ENCODE assay signal across 10 cellular contexts in genomic region chr10:112689327-112689726, GRCh38.
DNase-seq lines count a peak whose midpoint lies in the region; ATAC-seq and TF ChIP-seq lines count a peak whose summit lies in the region.
"Had no signal": no experiment of that assay in that cellular context is flagged by ENCODE, and none has a peak within 500 bp of the region (broad histone marks: within the 10 kb centered on the region; RNA-seq: fewer than 3 reads in every experiment).

No MANE protein-coding gene starts in this region.

- H3K9me3 Mint-ChIP-seq in activated CD8-positive, alpha-beta T cell treated with anti-CD3 and anti-CD28 coated beads for 36 hours = no peaks in the 10 kb centered on the region
- H3K9me3 Mint-ChIP-seq in activated CD8-positive, alpha-beta T cell treated with anti-CD3 and anti-CD28 coated beads, Interleukin-2, amount 10 ng/mL, durations not matched to agents 7 days and 5 days (ENCODE audit: insufficient read depth) = no peaks in the 10 kb centered on the region
- H3K9me3 Mint-ChIP-seq: CD4-positive, alpha-beta memory T cell had no signal

- no peaks in the 10 kb centered on the region for H3K27me3 Mint-ChIP-seq in activated CD8-positive, alpha-beta T cell treated with anti-CD3 and anti-CD28 coated beads for 36 hours
- no peaks in the 10 kb centered on the region for H3K27me3 Mint-ChIP-seq in activated CD8-positive, alpha-beta T cell treated with anti-CD3 and anti-CD28 coated beads, Interleukin-2, amount 10 ng/mL, durations not matched to agents 7 days and 5 days (ENCODE audit: low read depth)
- H3K27me3 Mint-ChIP-seq: CD4-positive, alpha-beta memory T cell had no signal

- H3K9me2 ChIP-seq in MM.1S (replicated peaks; ENCODE audit: insufficient read depth, low read length) = no peaks in the 10 kb centered on the region

- DNase-seq in activated CD8-positive, alpha-beta T cell treated with anti-CD3 and anti-CD28 coated beads for 36 hours = peak; percentile 14
- DNase-seq in activated CD8-positive, alpha-beta T cell treated with anti-CD3 and anti-CD28 coated beads, Interleukin-2, amount 10 ng/mL, durations not matched to agents 7 days and 5 days = no peak
- DNase-seq in SJCRH30 (peak; percentile 45 to 64), heart right ventricle (peak; percentile 15 to 25), transverse colon (peak; percentile 23), NCI-H2029 treated with DMSO at 0.1 percent for 48 hours (lab: John Stamatoyannopoulos, UW) (no peak), MM.1S (no peak)
- DNase-seq: CD4-positive, alpha-beta memory T cell; stimulated activated CD4-positive, alpha-beta T cell treated with anti-CD3 and anti-CD28 coated beads, Interleukin-2, amount 100 ng/mL, for 24 hours had no signal

- H3K9ac ChIP-seq in MM.1S (ENCODE audit: low read length) = no peak overlapping the region

- no peaks in the 10 kb centered on the region for H4K20me1 ChIP-seq in MM.1S (ENCODE audit: insufficient read depth, low read length)

- no peaks in the 10 kb centered on the region for H3F3A ChIP-seq in MM.1S (ENCODE audit: insufficient read depth, low read length)

- H3K79me2 ChIP-seq in MM.1S (ENCODE audit: low read length) = no peaks in the 10 kb centered on the region

- no peaks in the 10 kb centered on the region for H3K4me1 Mint-ChIP-seq in activated CD8-positive, alpha-beta T cell treated with anti-CD3 and anti-CD28 coated beads for 36 hours (ENCODE audit: low read depth)
- H3K4me1 Mint-ChIP-seq in activated CD8-positive, alpha-beta T cell treated with anti-CD3 and anti-CD28 coated beads, Interleukin-2, amount 10 ng/mL, durations not matched to agents 7 days and 5 days (ENCODE audit: low read depth) = no peaks in the 10 kb centered on the region

- no peak overlapping the region for H3K27ac ChIP-seq in SJCRH30
- H3K27ac ChIP-seq in heart right ventricle = no peak overlapping the region
- H3K27ac ChIP-seq in transverse colon = no peak overlapping the region
- H3K27ac ChIP-seq in MM.1S (ENCODE audit: low read length) = no peak overlapping the region

- H3K9me3 ChIP-seq in SJCRH30 (replicated peaks) (no peaks in the 10 kb centered on the region), heart right ventricle (no peaks in the 10 kb centered on the region), transverse colon (no peaks in the 10 kb centered on the region), MM.1S (replicated peaks; ENCODE audit: insufficient read depth, low read length) (no peaks in the 10 kb centered on the region)

- H3K4me1 ChIP-seq in SJCRH30 (no peaks in the 10 kb centered on the region), heart right ventricle (no peaks in the 10 kb centered on the region), transverse colon (no peaks in the 10 kb centered on the region), MM.1S (ENCODE audit: low read length) (no peaks in the 10 kb centered on the region)

- H3K36me3 Mint-ChIP-seq in activated CD8-positive, alpha-beta T cell treated with anti-CD3 and anti-CD28 coated beads for 36 hours (ENCODE audit: low read depth) = peaks cover 3% of the 10 kb centered on the region
- peaks cover 3% of the 10 kb centered on the region for H3K36me3 Mint-ChIP-seq in activated CD8-positive, alpha-beta T cell treated with anti-CD3 and anti-CD28 coated beads, Interleukin-2, amount 10 ng/mL, durations not matched to agents 7 days and 5 days (ENCODE audit: low read depth)

- H3K27me3 ChIP-seq in SJCRH30 = no peaks in the 10 kb centered on the region
- H3K27me3 ChIP-seq in heart right ventricle = no peaks in the 10 kb centered on the region
- H3K27me3 ChIP-seq in transverse colon = no peaks in the 10 kb centered on the region
- H3K27me3 ChIP-seq in MM.1S (replicated peaks; ENCODE audit: insufficient read depth, low read length) = no peaks in the 10 kb centered on the region

- WGBS in heart right ventricle, 2 donors = 42 to 49% methylated on average over 4 of the region's 4 CpGs
- WGBS in transverse colon (ENCODE audit: low coverage in 1 of 2), 2 donors = 31 to 65% methylated on average over 4 of the region's 4 CpGs

- H3K4me2 ChIP-seq in MM.1S (ENCODE audit: low read depth, low read length) = no peak overlapping the region

- POLR2A ChIA-PET in activated CD8-positive, alpha-beta T cell treated with anti-CD3 and anti-CD28 coated beads for 36 hours (lab: Charles Lee) = no interaction called here
- POLR2A ChIA-PET in activated CD8-positive, alpha-beta T cell treated with anti-CD3 and anti-CD28 coated beads, Interleukin-2, amount 10 ng/mL, durations not matched to agents 7 days and 5 days (lab: Charles Lee) = no interaction called here

- no peak for TF ChIP-seq CTCF in activated CD8-positive, alpha-beta T cell treated with anti-CD3 and anti-CD28 coated beads for 36 hours (IDR thresholded peaks at IDR 0.05)
- TF ChIP-seq CTCF in heart right ventricle (IDR thresholded peaks at IDR 0.05) (peak in 8 of 9 donors; percentile 12 to 57 (median 43)), transverse colon (IDR thresholded peaks at IDR 0.05) (peak in 3 of 5 experiments; percentile 10 to 29 (median 14)), MM.1S (IDR thresholded peaks at IDR 0.05; ENCODE audit: low read length) (no peak)

- no peak overlapping the region for H3K27ac Mint-ChIP-seq in activated CD8-positive, alpha-beta T cell treated with anti-CD3 and anti-CD28 coated beads for 36 hours
- H3K27ac Mint-ChIP-seq in activated CD8-positive, alpha-beta T cell treated with anti-CD3 and anti-CD28 coated beads, Interleukin-2, amount 10 ng/mL, durations not matched to agents 7 days and 5 days = no peak overlapping the region
- H3K27ac Mint-ChIP-seq: CD4-positive, alpha-beta memory T cell had no signal

- H3K36me3 ChIP-seq in SJCRH30 (no peaks in the 10 kb centered on the region), heart right ventricle (no peaks in the 10 kb centered on the region), transverse colon (no peaks in the 10 kb centered on the region), MM.1S (replicated peaks; ENCODE audit: insufficient read depth, low read length) (no peaks in the 10 kb centered on the region)

- no peak overlapping the region for H2AFZ ChIP-seq in MM.1S (ENCODE audit: low read length)

- TF ChIP-seq EP300 in transverse colon (IDR thresholded peaks at IDR 0.05; ENCODE audit: low read depth) = no peak

- CTCF ChIA-PET in activated CD8-positive, alpha-beta T cell treated with anti-CD3 and anti-CD28 coated beads for 36 hours (lab: Charles Lee) = no interaction called here
- CTCF ChIA-PET in activated CD8-positive, alpha-beta T cell treated with anti-CD3 and anti-CD28 coated beads, Interleukin-2, amount 10 ng/mL, durations not matched to agents 7 days and 5 days (lab: Charles Lee) = no interaction called here

- H3K4me3 ChIP-seq in SJCRH30 (no peak overlapping the region), heart right ventricle (no peak overlapping the region), transverse colon (no peak overlapping the region), MM.1S (ENCODE audit: low read length) (no peak overlapping the region)

- H3K4me3 Mint-ChIP-seq in activated CD8-positive, alpha-beta T cell treated with anti-CD3 and anti-CD28 coated beads for 36 hours = no peak overlapping the region
- no peak overlapping the region for H3K4me3 Mint-ChIP-seq in activated CD8-positive, alpha-beta T cell treated with anti-CD3 and anti-CD28 coated beads, Interleukin-2, amount 10 ng/mL, durations not matched to agents 7 days and 5 days
- H3K4me3 Mint-ChIP-seq: CD4-positive, alpha-beta memory T cell had no signal

- no peak for ATAC-seq in activated CD8-positive, alpha-beta T cell treated with anti-CD3 and anti-CD28 coated beads for 36 hours
- no peak for ATAC-seq in activated CD8-positive, alpha-beta T cell treated with anti-CD3 and anti-CD28 coated beads, Interleukin-2, amount 10 ng/mL, durations not matched to agents 7 days and 5 days
- peak in 2 of 8 donors; percentile 20 to 44 for ATAC-seq in heart right ventricle
- ATAC-seq in HG03520 (IDR thresholded peaks at IDR 0.05; ENCODE audit: unreplicated experiment) = no peak

- in situ Hi-C loops in transverse colon (cut with MboI; ENCODE audit: low pct_ligation_motif_present in 1 of 4, low pct_unique_long_range_greater_than_20kb in 1 of 4, low sequenced_read_pairs in 3 of 4) = no loop called here

- intact Hi-C loops in activated CD8-positive, alpha-beta T cell treated with anti-CD3 and anti-CD28 coated beads for 36 hours (cut with micrococcal nuclease) = no loop called here
- intact Hi-C loops in heart right ventricle (cut with DNase I) (no loop called here), transverse colon (cut with DNase I; ENCODE audit: low total_unique reads) (no loop called here)

- TF ChIP-seq POLR2A in transverse colon (IDR thresholded peaks at IDR 0.05) = no peak

Comparison
In these comparisons a context has a peak if more than half of its experiments do, and no peak if none do; other contexts are left out.
1. DNase-seq: peak in activated CD8-positive, alpha-beta T cell treated with anti-CD3 and anti-CD28 coated beads for 36 hours (single experiment), SJCRH30 (2 of 2), heart right ventricle (2 of 2) and transverse colon (single experiment); none in activated CD8-positive, alpha-beta T cell treated with anti-CD3 and anti-CD28 coated beads, Interleukin-2, amount 10 ng/mL, durations not matched to agents 7 days and 5 days (single experiment), NCI-H2029 treated with DMSO at 0.1 percent for 48 hours (single experiment) and MM.1S (single experiment).
2. CTCF ChIP-seq: peak in heart right ventricle (8 of 9) and transverse colon (3 of 5); none in activated CD8-positive, alpha-beta T cell treated with anti-CD3 and anti-CD28 coated beads for 36 hours (single experiment) and MM.1S (single experiment).